ENCODE assay signal across 1 cellular context in genomic region chr19:39196860-39197562, GRCh38.
TF ChIP-seq lines count a peak whose summit lies in the region.

TSS of gene NCCRP1 (plus strand) at chr19:39196964. CDS start at chr19:39196983, 19 bp downstream.

TF ChIP-seq in K562, 482 proteins besides CTCF, POLR2A, EP300 and RAD21 (continued from another document and continues in another):
- no peak for TF ChIP-seq YY1 (IDR thresholded peaks at IDR 0.05; ENCODE audit: borderline replicate concordance in 1 of 3, control insufficient read depth in 1 of 3, extremely low read depth in 1 of 3, insufficient read depth in 3 of 3, insufficient read length in 1 of 3, insufficient replicate concordance in 2 of 3, low read depth in 1 of 3, low read length in 2 of 3)
- TF ChIP-seq ZNF124 (CRISPR knock-in tag; IDR thresholded peaks at IDR 0.05) = no peak
- TF ChIP-seq ARID3B (CRISPR knock-in tag; IDR thresholded peaks at IDR 0.05; ENCODE audit: borderline replicate concordance) = no peak
- TF ChIP-seq ELK1 (CRISPR knock-in tag; IDR thresholded peaks at IDR 0.05) = no peak
- 0 out of 2 replicates have a peak, but pooled peaks have one; percentile 27 for TF ChIP-seq ZNF232 (CRISPR knock-in tag; IDR thresholded peaks at IDR 0.05)
- no peak for TF ChIP-seq C11orf30 (IDR thresholded peaks at IDR 0.05; ENCODE audit: low read depth)
- no peak for TF ChIP-seq MEF2D (tag; conservative IDR thresholded peaks at IDR 0.05; ENCODE audit: low read depth)
- TF ChIP-seq LCOR (CRISPR knock-in tag; IDR thresholded peaks at IDR 0.05) = no peak
- TF ChIP-seq MTA1 (IDR thresholded peaks at IDR 0.05; ENCODE audit: borderline replicate concordance) = peak; percentile 59; the same call in 1 of the 2 replicates
- TF ChIP-seq HMGN3 (IDR thresholded peaks at IDR 0.05; ENCODE audit: borderline replicate concordance, extremely low read depth, insufficient read length, low read depth, low read length) = no peak
- TF ChIP-seq ZNF444 (CRISPR knock-in tag; IDR thresholded peaks at IDR 0.05) = no peak
- TF ChIP-seq PPARD (CRISPR knock-in tag; IDR thresholded peaks at IDR 0.05) = no peak
- TF ChIP-seq PTRF (tag; IDR thresholded peaks at IDR 0.05) = no peak
- TF ChIP-seq FIP1L1 (IDR thresholded peaks at IDR 0.05; ENCODE audit: low read depth, low read length, poor library complexity, severe bottlenecking) = no peak
- TF ChIP-seq NELFE (IDR thresholded peaks at IDR 0.05; ENCODE audit: insufficient read depth, insufficient read length) = no peak
- no peak for TF ChIP-seq CTCFL (IDR thresholded peaks at IDR 0.05; ENCODE audit: borderline replicate concordance, insufficient read depth, low read depth, low read length, poor library complexity, severe bottlenecking)
- TF ChIP-seq CGGBP1 (CRISPR knock-in tag; IDR thresholded peaks at IDR 0.05) = no peak
- TF ChIP-seq TCF15 (CRISPR knock-in tag; IDR thresholded peaks at IDR 0.05) = no peak
- no peak for TF ChIP-seq HNRNPUL1 (IDR thresholded peaks at IDR 0.05; ENCODE audit: low read length)
- TF ChIP-seq MCM3 (IDR thresholded peaks at IDR 0.05) = peak; percentile 72; the same call in 1 of the 2 replicates
- no peak for TF ChIP-seq ZBTB40 (IDR thresholded peaks at IDR 0.05)
- TF ChIP-seq ZBTB40 (CRISPR knock-in tag; IDR thresholded peaks at IDR 0.05) = no peak
- TF ChIP-seq ZEB2 (IDR thresholded peaks at IDR 0.05) = peak; percentile 50; the same call in 1 of the 2 replicates
- TF ChIP-seq GATAD2A (IDR thresholded peaks at IDR 0.05) = no peak
- no peak for TF ChIP-seq PHB (CRISPR knock-in tag; IDR thresholded peaks at IDR 0.05)
- no peak for TF ChIP-seq DMBX1 (CRISPR knock-in tag; IDR thresholded peaks at IDR 0.05; ENCODE audit: borderline replicate concordance)
- TF ChIP-seq HDAC1 (IDR thresholded peaks at IDR 0.05) = peak in 1 of 2 experiments; percentile 54; a peak in 1 of 4 replicates
- no peak for TF ChIP-seq ETV1 (tag; conservative IDR thresholded peaks at IDR 0.05; ENCODE audit: low read depth)
- no peak for TF ChIP-seq ID3 (CRISPR knock-in tag; IDR thresholded peaks at IDR 0.05)
- TF ChIP-seq ID3 (tag; IDR thresholded peaks at IDR 0.05) = peak; percentile 69
- TF ChIP-seq BCOR (IDR thresholded peaks at IDR 0.05) = 0 out of 2 replicates have a peak, but pooled peaks have one; percentile 42
- TF ChIP-seq ASH1L (IDR thresholded peaks at IDR 0.05; ENCODE audit: borderline replicate concordance, low read depth, partially characterized antibody) = no peak
- TF ChIP-seq L3MBTL2 (IDR thresholded peaks at IDR 0.05) = peak; percentile 92
- no peak for TF ChIP-seq GTF2B (IDR thresholded peaks at IDR 0.05; ENCODE audit: extremely low read depth, insufficient read length)
- TF ChIP-seq MTF1 (CRISPR knock-in tag; IDR thresholded peaks at IDR 0.05; ENCODE audit: borderline replicate concordance) = no peak
- no peak for TF ChIP-seq SREBF1 (IDR thresholded peaks at IDR 0.05; ENCODE audit: borderline replicate concordance, low read depth, low read length)
- TF ChIP-seq NONO (IDR thresholded peaks at IDR 0.05; ENCODE audit: low read depth in 2 of 2, low read length in 1 of 2) = no peak
- no peak for TF ChIP-seq PKNOX1 (IDR thresholded peaks at IDR 0.05)
- TF ChIP-seq TAF7 (tag; IDR thresholded peaks at IDR 0.05) = no peak
- no peak for TF ChIP-seq KAT8 (IDR thresholded peaks at IDR 0.05; ENCODE audit: low read depth)
- peak; percentile 86 to 96 for TF ChIP-seq E2F6 (IDR thresholded peaks at IDR 0.05; ENCODE audit: borderline replicate concordance in 1 of 2, extremely low read depth in 1 of 2, insufficient read depth in 1 of 2, insufficient read length in 1 of 2, low read depth in 1 of 2, low read length in 1 of 2, poor library complexity in 1 of 2, severe bottlenecking in 1 of 2)
- peak; percentile 36; the same call in 1 of the 2 replicates for TF ChIP-seq ZFX (CRISPR knock-in tag; IDR thresholded peaks at IDR 0.05)
- no peak for TF ChIP-seq HNRNPH1 (optimal IDR thresholded peaks at IDR 0.05; ENCODE audit: low read depth, low read length)
- no peak for TF ChIP-seq ZNF696 (CRISPR knock-in tag; conservative IDR thresholded peaks at IDR 0.05)
- peak; percentile 72; the same call in 1 of the 2 replicates for TF ChIP-seq ZNF263 (CRISPR knock-in tag; IDR thresholded peaks at IDR 0.05; ENCODE audit: borderline replicate concordance)
- no peak for TF ChIP-seq FOXK2 (conservative IDR thresholded peaks at IDR 0.05 in 1 of 2, IDR thresholded peaks at IDR 0.05 in 1 of 2; ENCODE audit: low read depth in 2 of 2)
- TF ChIP-seq MAX (CRISPR knock-in tag; IDR thresholded peaks at IDR 0.05) = peak; percentile 73
